Comparison of ENCODE assay signal across 12 cellular contexts in genomic region chr6:34273242-34273805, GRCh38. TPM values are rescaled to one million over a fixed set of nuclear protein-coding genes. Genes with fewer than 3 reads are reported as not detected.
A peak's percentile ranks its signal among the peaks of the same experiment; 100 is the strongest.
DNase-seq lines count a peak whose midpoint lies in the region; ATAC-seq and TF ChIP-seq lines count a peak whose summit lies in the region.
"Had no signal": no experiment of that assay in that cellular context is flagged by ENCODE, and none has a peak within 500 bp of the region (broad histone marks: within the 10 kb centered on the region; RNA-seq: fewer than 3 reads in every experiment).

No MANE protein-coding gene starts in this region.

- no peak for TF ChIP-seq CTCF in fibroblast of the aortic adventitia (IDR thresholded peaks at IDR 0.05; ENCODE audit: insufficient read depth, low read length)
- no peak for TF ChIP-seq CTCF in mucosa of descending colon (IDR thresholded peaks at IDR 0.05)

- no peaks in the 10 kb centered on the region for H3K4me1 ChIP-seq in mucosa of descending colon (ENCODE audit: low read depth)

- H3K4me3 ChIP-seq in fibroblast of the aortic adventitia (ENCODE audit: low read depth, low read length) (no peak overlapping the region), mucosa of descending colon (no peak overlapping the region)
- H3K4me3 ChIP-seq: suprapubic skin had no signal

- no peak for TF ChIP-seq POLR2A in GM18505 (IDR thresholded peaks at IDR 0.05; ENCODE audit: borderline replicate concordance, extremely low read depth, insufficient read depth, insufficient read length)

- peak; percentile 29 for ATAC-seq in mucosa of descending colon
- ATAC-seq in HG02852 (IDR thresholded peaks at IDR 0.05; ENCODE audit: unreplicated experiment), result no peak
- ATAC-seq in GM18505 (IDR thresholded peaks at IDR 0.05; ENCODE audit: unreplicated experiment), result no peak

- intact Hi-C loops in mucosa of descending colon (cut with DNase I, micrococcal nuclease), result no loop called here

- DNase-seq in CMK (ENCODE audit: low read depth), result peak; percentile 90
- peak; percentile 97 for DNase-seq in OCI-M1 (lab: John Stamatoyannopoulos, UW)
- DNase-seq in fibroblast of the aortic adventitia (ENCODE audit: low read depth), result peak; percentile 30
- no peak for DNase-seq in mucosa of descending colon
- DNase-seq in NCI-H510A (lab: John Stamatoyannopoulos, UW), result no peak
- no peak for DNase-seq in activated CD4-positive, CD25-positive, alpha-beta regulatory T cell (lab: John Stamatoyannopoulos, UW)
- DNase-seq: activated CD4-positive, alpha-beta T cell treated with anti-CD3 and anti-CD28 coated beads for 48 hours; CD4-positive, CD25-positive, alpha-beta regulatory T cell; NCI-H2107 had no signal

- H3K9me3 ChIP-seq in mucosa of descending colon, result no peaks in the 10 kb centered on the region
- H3K9me3 ChIP-seq: suprapubic skin had no signal

- no peaks in the 10 kb centered on the region for H3K36me3 ChIP-seq in mucosa of descending colon (ENCODE audit: low read depth)
- H3K36me3 ChIP-seq: suprapubic skin had no signal

RNA-seq across cellular contexts. Expression of gene SMIM29, which starts 24.5 kb away (rescaled TPM):
- total RNA-seq in fibroblast of the aortic adventitia (ENCODE audit: low replicate concordance) (14.7 and 44.7 TPM in 2 replicates), mucosa of descending colon (10 to 100 TPM in 2 of 3 donors, 1 to 10 TPM in 1; 6.5 to 15.1 (median 11.2) TPM)

RNA-seq across cellular contexts. Expression of gene HMGA1, which starts 36.7 kb away (rescaled TPM):
- total RNA-seq in fibroblast of the aortic adventitia (ENCODE audit: low replicate concordance) (38.6 and 635 TPM in 2 replicates), mucosa of descending colon (100 to 1,000 TPM in 2 of 3 donors, 10 to 100 TPM in 1; 49.4 to 176 (median 124) TPM)

Comparison
In these comparisons a context has a peak if more than half of its experiments do, and no peak if none do; other contexts are left out.
1. DNase-seq: peak in CMK (single experiment), OCI-M1 (single experiment) and fibroblast of the aortic adventitia (single experiment); none in mucosa of descending colon (0 of 3), NCI-H510A (single experiment) and activated CD4-positive, CD25-positive, alpha-beta regulatory T cell (0 of 4).